Comparison of ENCODE assay signal across 16 cellular contexts in the genomic region with DNA sequence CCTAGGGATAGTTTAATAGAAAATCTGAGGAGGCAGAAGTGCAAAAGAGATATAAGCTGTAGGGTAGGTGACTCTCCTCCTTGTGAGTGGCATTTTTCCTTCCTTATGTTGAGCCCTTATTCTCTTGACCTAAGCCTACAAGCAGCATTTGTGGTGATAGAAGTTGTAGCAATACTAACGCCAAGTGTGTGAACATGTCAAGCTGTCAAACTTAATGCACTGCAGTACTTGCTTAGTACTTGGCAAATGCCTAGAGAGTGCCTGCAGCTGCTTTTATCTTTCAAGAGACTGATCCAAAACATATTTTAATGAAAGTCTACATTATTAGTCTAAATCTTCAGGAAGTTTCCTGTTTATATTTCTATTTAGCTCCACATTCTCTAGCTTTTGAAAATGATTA.
A peak's percentile ranks its signal among the peaks of the same experiment; 100 is the strongest.
DNase-seq lines count a peak whose midpoint lies in the region; ATAC-seq and TF ChIP-seq lines count a peak whose summit lies in the region.
"Had no signal": no experiment of that assay in that cellular context is flagged by ENCODE, and none has a peak within 500 bp of the region (broad histone marks: within the 10 kb centered on the region; RNA-seq: fewer than 3 reads in every experiment).

No MANE protein-coding gene starts in this region.

- no peak overlapping the region for H3K9ac ChIP-seq in adipocyte (ENCODE audit: low read length)

- no peak for ATAC-seq in foreskin keratinocyte

- TF ChIP-seq CTCF in foreskin keratinocyte (conservative IDR thresholded peaks at IDR 0.05) = no peak

- H3K9me3 Mint-ChIP-seq in activated naive CD4-positive, alpha-beta T cell treated with anti-CD3 and anti-CD28 coated beads, Interleukin-2, amount 10 ng/mL, durations not matched to agents 7 days and 5 days = peaks cover 10% of the 10 kb centered on the region

- H3K27me3 Mint-ChIP-seq in activated naive CD4-positive, alpha-beta T cell treated with anti-CD3 and anti-CD28 coated beads, Interleukin-2, amount 10 ng/mL, durations not matched to agents 7 days and 5 days = no peaks in the 10 kb centered on the region
- H3K27me3 Mint-ChIP-seq: CD4-positive, alpha-beta memory T cell had no signal

- DNase-seq in adipocyte (ENCODE audit: low read depth) (peak; percentile 7), cerebellar cortex (ENCODE audit: low spot score) (peak; percentile 12), left kidney (ENCODE audit: low read depth, low spot score) (peak; percentile 7), substantia nigra (lab: John Stamatoyannopoulos, UW) (no peak), foreskin keratinocyte (no peak)
- DNase-seq in activated naive CD4-positive, alpha-beta T cell treated with anti-CD3 and anti-CD28 coated beads, Interleukin-2, amount 10 ng/mL, durations not matched to agents 7 days and 5 days = no peak
- DNase-seq: C1 segment of cervical spinal cord; Calu3; CD4-positive, alpha-beta memory T cell; COR-L47; DMS53; DMS79 treated with DMSO at 0.1 percent for 48 hours; GF-D8; GOT3; HFFc6 had no signal

- no peak overlapping the region for H3K4me3 Mint-ChIP-seq in activated naive CD4-positive, alpha-beta T cell treated with anti-CD3 and anti-CD28 coated beads, Interleukin-2, amount 10 ng/mL, durations not matched to agents 7 days and 5 days
- H3K4me3 Mint-ChIP-seq: CD4-positive, alpha-beta memory T cell; HFFc6 had no signal

- no peak overlapping the region for H3K27ac Mint-ChIP-seq in activated naive CD4-positive, alpha-beta T cell treated with anti-CD3 and anti-CD28 coated beads, Interleukin-2, amount 10 ng/mL, durations not matched to agents 7 days and 5 days
- H3K27ac Mint-ChIP-seq: CD4-positive, alpha-beta memory T cell; HFFc6 had no signal

- H3K36me3 Mint-ChIP-seq in activated naive CD4-positive, alpha-beta T cell treated with anti-CD3 and anti-CD28 coated beads, Interleukin-2, amount 10 ng/mL, durations not matched to agents 7 days and 5 days = no peaks in the 10 kb centered on the region
- H3K36me3 Mint-ChIP-seq: CD4-positive, alpha-beta memory T cell had no signal

- no peaks in the 10 kb centered on the region for H3K9me3 ChIP-seq in adipocyte (ENCODE audit: control insufficient read depth, low read length)
- H3K9me3 ChIP-seq: HAP-1 had no signal

- H3K36me3 ChIP-seq in adipocyte (ENCODE audit: control insufficient read depth, insufficient read depth, low read length, severe bottlenecking) = no peaks in the 10 kb centered on the region
- H3K36me3 ChIP-seq: HAP-1 had no signal

- H3K27me3 ChIP-seq in adipocyte (replicated peaks; ENCODE audit: control insufficient read depth, insufficient read depth, low read length) (no peaks in the 10 kb centered on the region), foreskin keratinocyte (no peaks in the 10 kb centered on the region)

- CTCF ChIA-PET in activated naive CD4-positive, alpha-beta T cell treated with anti-CD3 and anti-CD28 coated beads, Interleukin-2, amount 10 ng/mL, durations not matched to agents 7 days and 5 days (lab: Charles Lee) = interaction anchor here (0.6 kb wide), 1 partner anchor 255 kb away, joined by 3 read pairs; no protein-coding TSS in a partner anchor

- no peak overlapping the region for H3K4me3 ChIP-seq in adipocyte (ENCODE audit: low read length)
- H3K4me3 ChIP-seq: HAP-1 had no signal

- H3K4me1 ChIP-seq in adipocyte (ENCODE audit: control insufficient read depth, insufficient read depth, low read length) (peaks cover 3% of the 10 kb centered on the region), foreskin keratinocyte (no peaks in the 10 kb centered on the region)
- H3K4me1 ChIP-seq: HAP-1 had no signal

- H3K27ac ChIP-seq in substantia nigra (ENCODE audit: low read depth, low read length, poor library complexity, severe bottlenecking) = peak overlapping the region; percentile 47
- no peak overlapping the region for H3K27ac ChIP-seq in foreskin keratinocyte

- H3K4me1 Mint-ChIP-seq in activated naive CD4-positive, alpha-beta T cell treated with anti-CD3 and anti-CD28 coated beads, Interleukin-2, amount 10 ng/mL, durations not matched to agents 7 days and 5 days = no peaks in the 10 kb centered on the region
- H3K4me1 Mint-ChIP-seq: CD4-positive, alpha-beta memory T cell had no signal

Comparison
In these comparisons a context has a peak if more than half of its experiments do, and no peak if none do; other contexts are left out.
1. DNase-seq: peak in adipocyte (single experiment), cerebellar cortex (single experiment) and left kidney (single experiment); none in substantia nigra (0 of 49), activated naive CD4-positive, alpha-beta T cell treated with anti-CD3 and anti-CD28 coated beads, Interleukin-2, amount 10 ng/mL, durations not matched to agents 7 days and 5 days (single experiment) and foreskin keratinocyte (0 of 2).